Comparison of ENCODE assay signal across 28 cellular contexts in the genomic region with DNA sequence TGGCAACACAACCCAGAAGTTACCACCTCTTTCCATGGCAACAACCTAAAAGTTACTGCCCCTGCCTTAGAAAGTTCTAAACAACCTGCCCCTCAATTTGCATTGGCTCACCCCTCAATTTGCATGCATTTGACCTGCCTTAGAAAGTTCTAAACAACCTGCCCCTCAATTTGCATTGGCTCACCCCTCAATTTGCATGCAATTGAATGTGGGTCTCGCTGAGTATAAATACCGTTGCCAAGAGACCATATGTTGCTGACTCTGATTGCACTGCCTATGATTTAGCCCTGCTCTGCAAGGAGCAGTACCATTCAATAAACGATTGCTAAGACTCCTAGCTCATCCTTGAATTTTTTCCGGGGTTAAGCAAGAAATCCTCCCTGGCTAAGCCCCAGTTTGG.
"Had no signal": no experiment of that assay in that cellular context is flagged by ENCODE, and none has a peak within 500 bp of the region (broad histone marks: within the 10 kb centered on the region; RNA-seq: fewer than 3 reads in every experiment).

No MANE protein-coding gene starts in this region.

- H3K36me3 ChIP-seq: adrenal gland, cardiac muscle cell, colonic mucosa, ovary, sigmoid colon, stomach, thyroid gland, upper lobe of left lung had no signal

- H3K9me3 Mint-ChIP-seq: activated naive CD8-positive, alpha-beta T cell treated with anti-CD3 and anti-CD28 coated beads for 36 hours; stimulated activated effector memory CD8-positive, alpha-beta T cell treated with anti-CD3 and anti-CD28 coated beads, Interleukin-12 subunit alpha, Interleukin-12 subunit beta, amount 100 ng/mL, for 72 hours had no signal

- H3K27ac ChIP-seq: adrenal gland, body of pancreas, cardiac muscle cell, colonic mucosa, ovary, sigmoid colon, stomach, thyroid gland, upper lobe of left lung had no signal

- H3K4me1 ChIP-seq: adrenal gland, body of pancreas, colonic mucosa, sigmoid colon, stomach, thyroid gland, upper lobe of left lung had no signal

- H3K27me3 ChIP-seq: adrenal gland, body of pancreas, cardiac muscle cell, colonic mucosa, ovary, sigmoid colon, stomach, thyroid gland, upper lobe of left lung had no signal

- H3K27me3 Mint-ChIP-seq: activated naive CD8-positive, alpha-beta T cell treated with anti-CD3 and anti-CD28 coated beads for 36 hours; naive thymus-derived CD4-positive, alpha-beta T cell; progenitor cell of endocrine pancreas had no signal

- H3K27ac Mint-ChIP-seq: activated naive CD8-positive, alpha-beta T cell treated with anti-CD3 and anti-CD28 coated beads for 36 hours; immature natural killer cell; naive thymus-derived CD4-positive, alpha-beta T cell; progenitor cell of endocrine pancreas; stimulated activated effector memory CD8-positive, alpha-beta T cell treated with anti-CD3 and anti-CD28 coated beads, Interleukin-12 subunit alpha, Interleukin-12 subunit beta, amount 100 ng/mL, for 72 hours had no signal

- H3K4me1 Mint-ChIP-seq: activated naive CD8-positive, alpha-beta T cell treated with anti-CD3 and anti-CD28 coated beads for 36 hours; immature natural killer cell; naive thymus-derived CD4-positive, alpha-beta T cell; stimulated activated effector memory CD8-positive, alpha-beta T cell treated with anti-CD3 and anti-CD28 coated beads, Interleukin-12 subunit alpha, Interleukin-12 subunit beta, amount 100 ng/mL, for 72 hours had no signal

- H3K36me3 Mint-ChIP-seq: activated naive CD8-positive, alpha-beta T cell treated with anti-CD3 and anti-CD28 coated beads for 36 hours; immature natural killer cell; naive thymus-derived CD4-positive, alpha-beta T cell; stimulated activated effector memory CD8-positive, alpha-beta T cell treated with anti-CD3 and anti-CD28 coated beads, Interleukin-12 subunit alpha, Interleukin-12 subunit beta, amount 100 ng/mL, for 72 hours had no signal

- H3K9me3 ChIP-seq: adrenal gland, body of pancreas, colonic mucosa, ovary, sigmoid colon, stomach, thyroid gland, upper lobe of left lung had no signal

- DNase-seq: activated CD4-positive, alpha-beta T cell treated with anti-CD3 and anti-CD28 coated beads for 4 hours; activated CD4-positive, alpha-beta T cell treated with anti-CD3 and anti-CD28 coated beads, Interleukin-2, amount 50 U/mL, for 4 hours; activated effector memory CD4-positive, alpha-beta T cell treated with Interleukin-2 at 50 U/mL for 16 hours; activated naive CD4-positive, alpha-beta T cell treated with Interleukin-2 at 50 U/mL for 16 hours; activated naive CD8-positive, alpha-beta T cell treated with anti-CD3 and anti-CD28 coated beads for 36 hours; activated T-cell treated with anti-CD3 and anti-CD28 coated beads for 4 hours; adrenal gland; aorta; body of pancreas; cerebellar nuclear complex; colonic mucosa; effector CD8-positive, alpha-beta T cell; immature natural killer cell; kidney; midbrain; naive thymus-derived CD4-positive, alpha-beta T cell; ovary; retina; sigmoid colon; small intestine; stimulated activated CD4-positive, alpha-beta T cell treated with anti-CD3 and anti-CD28 coated beads, Interleukin-4, amount 100 ng/mL, for 24 hours; stomach; thyroid gland; upper lobe of left lung had no signal

- H3K4me3 Mint-ChIP-seq: activated naive CD8-positive, alpha-beta T cell treated with anti-CD3 and anti-CD28 coated beads for 36 hours; immature natural killer cell; naive thymus-derived CD4-positive, alpha-beta T cell; stimulated activated effector memory CD8-positive, alpha-beta T cell treated with anti-CD3 and anti-CD28 coated beads, Interleukin-12 subunit alpha, Interleukin-12 subunit beta, amount 100 ng/mL, for 72 hours had no signal

- FAIRE-seq: frontal cortex, kidney, small intestine had no signal

- H3K4me3 ChIP-seq: adrenal gland, body of pancreas, cardiac muscle cell, colonic mucosa, ovary, sigmoid colon, stomach, thyroid gland, upper lobe of left lung had no signal
